Comparison of ENCODE assay signal across 18 cellular contexts in genomic region chr3:105809204-105809893, GRCh38. TPM values are rescaled to one million over a fixed set of nuclear protein-coding genes. Genes with fewer than 3 reads are reported as not detected.
DNase-seq lines count a peak whose midpoint lies in the region; ATAC-seq and TF ChIP-seq lines count a peak whose summit lies in the region.
"Had no signal": no experiment of that assay in that cellular context is flagged by ENCODE, and none has a peak within 500 bp of the region (broad histone marks: within the 10 kb centered on the region; RNA-seq: fewer than 3 reads in every experiment).

No MANE protein-coding gene starts in this region.

- DNase-seq in CD4-positive, CD25-positive, alpha-beta regulatory T cell, result no peak
- DNase-seq in amniotic epithelial cell (ENCODE audit: low read depth), result peak; percentile 70
- DNase-seq in mucosa of descending colon, result peak in 1 of 3 donors; percentile 24
- DNase-seq in prostate gland (ENCODE audit: low spot score), result no peak
- no peak for DNase-seq in D341Med (ENCODE audit: low spot score)
- no peak for DNase-seq in foreskin keratinocyte
- DNase-seq: activated CD4-positive, alpha-beta T cell treated with anti-CD3 and anti-CD28 coated beads, Interleukin-2, amount 50 U/mL, for 48 hours; activated effector memory CD4-positive, alpha-beta T cell treated with Interleukin-2 at 50 U/mL for 16 hours; DMS153; NCI-H1930; NCI-H446 treated with DMSO at 0.1 percent for 48 hours; tibial artery had no signal

- H3K27me3 ChIP-seq in CD4-positive, CD25-positive, alpha-beta regulatory T cell (ENCODE audit: control insufficient read depth, insufficient read depth, low read length), result no peaks in the 10 kb centered on the region
- H3K27me3 ChIP-seq in prostate gland (replicated peaks; ENCODE audit: insufficient read depth), result no peaks in the 10 kb centered on the region
- no peaks in the 10 kb centered on the region for H3K27me3 ChIP-seq in foreskin keratinocyte
- H3K27me3 ChIP-seq: neutrophil, tibial artery had no signal

- H3K4me1 ChIP-seq in CD4-positive, CD25-positive, alpha-beta regulatory T cell (ENCODE audit: control insufficient read depth, insufficient read depth, low read length, poor library complexity, severe bottlenecking), result peaks cover 22% of the 10 kb centered on the region
- no peaks in the 10 kb centered on the region; the same call in none of the 2 replicates for H3K4me1 ChIP-seq in HEK293 (ENCODE audit: control insufficient read depth, insufficient read depth, low read length)
- H3K4me1 ChIP-seq in mucosa of descending colon (ENCODE audit: low read depth), result peaks cover 16% of the 10 kb centered on the region
- peaks cover 4% of the 10 kb centered on the region for H3K4me1 ChIP-seq in prostate gland (replicated peaks)
- H3K4me1 ChIP-seq in foreskin keratinocyte, result peaks cover 10% of the 10 kb centered on the region

- peak overlapping the region in 2 of 3 donors; percentile 13 to 64 for H3K27ac Mint-ChIP-seq in CD4-positive, CD25-positive, alpha-beta regulatory T cell
- H3K27ac Mint-ChIP-seq: dendritic cell treated with granulocyte-macrophage colony-stimulating factor and Interleukin-4, amounts not matched to agents 40 ng/mL and 50 ng/mL, for 4 days; memory B cell had no signal

- intact Hi-C loops in mucosa of descending colon (cut with DNase I, micrococcal nuclease) (no loop called here), prostate gland (cut with DNase I) (no loop called here)

- peaks cover 0 to 3% (median 0%) of the 10 kb centered on the region in 7 donors for H3K9me3 Mint-ChIP-seq in CD4-positive, CD25-positive, alpha-beta regulatory T cell
- H3K9me3 Mint-ChIP-seq: dendritic cell treated with granulocyte-macrophage colony-stimulating factor and Interleukin-4, amounts not matched to agents 40 ng/mL and 50 ng/mL, for 4 days; memory B cell had no signal

- CTCF ChIA-PET in HEK293 (lab: Yijun Ruan, JAX), result no interaction called here

- H3K4me3 Mint-ChIP-seq in CD4-positive, CD25-positive, alpha-beta regulatory T cell, result peak overlapping the region in 1 of 4 donors; percentile 36
- H3K4me3 Mint-ChIP-seq: dendritic cell treated with granulocyte-macrophage colony-stimulating factor and Interleukin-4, amounts not matched to agents 40 ng/mL and 50 ng/mL, for 4 days; memory B cell had no signal

- H3K36me3 Mint-ChIP-seq in CD4-positive, CD25-positive, alpha-beta regulatory T cell, result peaks cover 13% of the 10 kb centered on the region

- no peak overlapping the region for H3K4me3 ChIP-seq in CD4-positive, CD25-positive, alpha-beta regulatory T cell (ENCODE audit: low read depth, low read length)
- H3K4me3 ChIP-seq in HEK293 (ENCODE audit: low read depth, low read length), result no peak overlapping the region
- H3K4me3 ChIP-seq in mucosa of descending colon, result no peak overlapping the region
- H3K4me3 ChIP-seq in prostate gland, result no peak overlapping the region
- H3K4me3 ChIP-seq: tibial artery had no signal

- no peaks in the 10 kb centered on the region for H3K9me3 ChIP-seq in CD4-positive, CD25-positive, alpha-beta regulatory T cell (ENCODE audit: control insufficient read depth in 2 of 2, low read length in 2 of 2)
- no peaks in the 10 kb centered on the region for H3K9me3 ChIP-seq in HEK293 (ENCODE audit: control insufficient read depth, insufficient read depth, low read depth, low read length)
- no peaks in the 10 kb centered on the region for H3K9me3 ChIP-seq in mucosa of descending colon
- H3K9me3 ChIP-seq in prostate gland, result no peaks in the 10 kb centered on the region
- H3K9me3 ChIP-seq: neutrophil, tibial artery had no signal

- ATAC-seq in CD4-positive, CD25-positive, alpha-beta regulatory T cell (ENCODE audit: low read depth in 2 of 2), result no peak
- peak; percentile 82 for ATAC-seq in mucosa of descending colon
- ATAC-seq in HG03571 (IDR thresholded peaks at IDR 0.05; ENCODE audit: unreplicated experiment), result no peak
- ATAC-seq in foreskin keratinocyte, result no peak
- ATAC-seq: HCT116 had no signal

- TF ChIP-seq POLR2A in prostate gland (IDR thresholded peaks at IDR 0.05), result no peak

- 36% methylated on average over 2 of the region's 2 CpGs for WGBS in prostate gland

- no peak overlapping the region for H3K27ac ChIP-seq in CD4-positive, CD25-positive, alpha-beta regulatory T cell (ENCODE audit: insufficient read depth, low read length, poor library complexity, severe bottlenecking)
- H3K27ac ChIP-seq in HEK293 (ENCODE audit: extremely low read depth, low read depth, low read length), result no peak overlapping the region
- H3K27ac ChIP-seq in prostate gland, result no peak overlapping the region
- H3K27ac ChIP-seq in foreskin keratinocyte, result no peak overlapping the region
- H3K27ac ChIP-seq: neutrophil, tibial artery had no signal

- no peaks in the 10 kb centered on the region for H3K27me3 Mint-ChIP-seq in CD4-positive, CD25-positive, alpha-beta regulatory T cell
- H3K27me3 Mint-ChIP-seq: dendritic cell treated with granulocyte-macrophage colony-stimulating factor and Interleukin-4, amounts not matched to agents 40 ng/mL and 50 ng/mL, for 4 days; memory B cell had no signal

- TF ChIP-seq CTCF in HEK293 (tag by site-specific recombination; IDR thresholded peaks at IDR 0.05) (no peak), mucosa of descending colon (IDR thresholded peaks at IDR 0.05) (no peak), prostate gland (IDR thresholded peaks at IDR 0.05) (no peak), foreskin keratinocyte (conservative IDR thresholded peaks at IDR 0.05) (no peak)

- POLR2A ChIA-PET in HEK293 (lab: Yijun Ruan, JAX), result no interaction called here

- peaks cover 46 to 68% (median 58%) of the 10 kb centered on the region in 4 donors for H3K4me1 Mint-ChIP-seq in CD4-positive, CD25-positive, alpha-beta regulatory T cell

- no peaks in the 10 kb centered on the region for H3K36me3 ChIP-seq in CD4-positive, CD25-positive, alpha-beta regulatory T cell (ENCODE audit: control insufficient read depth, insufficient read depth, low read length)
- no peaks in the 10 kb centered on the region for H3K36me3 ChIP-seq in HEK293 (ENCODE audit: control insufficient read depth in 2 of 2, insufficient read depth in 1 of 2, low read length in 2 of 2)
- H3K36me3 ChIP-seq in mucosa of descending colon (ENCODE audit: low read depth), result no peaks in the 10 kb centered on the region
- H3K36me3 ChIP-seq in prostate gland, result no peaks in the 10 kb centered on the region
- H3K36me3 ChIP-seq: neutrophil, tibial artery had no signal

TF ChIP-seq in HEK293, 187 proteins besides CTCF, POLR2A, EP300 and RAD21:
- TF ChIP-seq ZNF677 (tag by site-specific recombination; IDR thresholded peaks at IDR 0.05), result peak; percentile 82
- TF ChIP-seq ZNF639 (tag by site-specific recombination; IDR thresholded peaks at IDR 0.05), result no peak

RNA-seq across cellular contexts. Expression of gene CBLB, which starts 59.5 kb away (rescaled TPM):
- 83.1 TPM for total RNA-seq in CD4-positive, CD25-positive, alpha-beta regulatory T cell
- 10 to 100 TPM; 23.9 to 36.4 (median 29.9) TPM for polyA plus RNA-seq in CD4-positive, CD25-positive, alpha-beta regulatory T cell
- total RNA-seq in mucosa of descending colon (10 to 100 TPM; 41.7 to 52.2 (median 51.0) TPM), prostate gland (10 to 100 TPM; 28.2 to 62.8 TPM), foreskin keratinocyte (5.3 and 8.2 TPM in 2 replicates)
- 3.3 TPM in 2 replicates for polyA plus RNA-seq in foreskin keratinocyte
